Comparison of ENCODE assay signal across 8 cellular contexts in the genomic region with DNA sequence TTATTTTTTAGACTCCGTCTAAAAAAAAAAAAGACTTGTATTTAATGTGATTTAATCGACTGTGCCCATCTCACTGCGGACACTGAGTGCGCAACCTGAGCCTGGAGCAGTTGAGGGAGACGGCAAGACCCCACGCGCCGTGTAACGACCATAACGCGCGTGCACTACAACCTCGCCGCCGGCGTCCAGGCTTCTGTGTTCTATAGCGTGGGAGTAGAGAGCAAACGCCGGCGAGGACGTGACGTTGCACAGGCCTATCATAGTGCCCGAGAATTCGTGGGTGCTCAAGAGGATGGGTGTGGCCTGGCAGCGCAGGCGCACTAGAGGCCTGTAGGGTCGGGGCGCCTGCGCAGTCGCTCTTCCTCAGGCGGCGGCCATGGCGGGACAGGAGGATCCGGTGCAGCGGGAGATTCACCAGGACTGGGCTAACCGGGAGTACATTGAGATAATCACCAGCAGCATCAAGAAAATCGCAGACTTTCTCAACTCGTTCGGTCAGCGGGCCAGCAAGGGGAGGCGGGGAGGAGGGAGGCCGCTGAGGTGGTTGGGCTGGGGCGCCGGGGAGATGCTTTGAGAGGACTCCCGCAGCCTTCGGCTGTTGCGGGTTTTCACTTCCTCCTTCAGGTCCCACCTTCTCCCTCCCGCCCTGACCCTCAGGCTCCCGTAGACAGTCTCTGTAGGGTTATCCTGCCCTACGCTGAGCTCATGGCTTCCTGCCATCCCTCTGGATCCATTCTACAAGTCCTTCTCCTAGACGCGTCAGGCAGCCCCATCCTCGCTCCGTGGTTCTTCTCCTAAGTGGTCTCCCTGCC. TPM values are rescaled to one million over a fixed set of nuclear protein-coding genes. Genes with fewer than 3 reads are reported as not detected.
A peak's percentile ranks its signal among the peaks of the same experiment; 100 is the strongest.
DNase-seq lines count a peak whose midpoint lies in the region; ATAC-seq and TF ChIP-seq lines count a peak whose summit lies in the region.

A gene (plus strand): TSS at position 350 of the 812 bp plus-strand sequence. CDS start 27 bp downstream, at position 377.

- H3F3A ChIP-seq in OCI-LY1 (ENCODE audit: insufficient read depth, low read length): no peaks in the 10 kb centered on the region

- H3K9me3 ChIP-seq in HUES64 (ENCODE audit: insufficient read depth, low read depth, low read length) (no peaks in the 10 kb centered on the region), OCI-LY1 (ENCODE audit: low read length) (no peaks in the 10 kb centered on the region)

- H4K20me1 ChIP-seq in OCI-LY1 (ENCODE audit: insufficient read depth, low read length): no peaks in the 10 kb centered on the region

- intact Hi-C loops in Calu3 (cut with micrococcal nuclease; ENCODE audit: unreplicated experiment): no loop called here

- H3K27me3 Mint-ChIP-seq in Calu3 (ENCODE audit: unreplicated experiment) (no peaks in the 10 kb centered on the region), endothelial cell (ENCODE audit: unreplicated experiment) (peaks cover 9% of the 10 kb centered on the region), mesothelial cell of epicardium (ENCODE audit: low read depth) (peaks cover 3% of the 10 kb centered on the region)

- no peak for TF ChIP-seq CTCF in Calu3 (IDR thresholded peaks at IDR 0.05; ENCODE audit: unreplicated experiment)
- no peak for TF ChIP-seq CTCF in OCI-LY1 (IDR thresholded peaks at IDR 0.05; ENCODE audit: low read length)
- TF ChIP-seq CTCF in endothelial cell (IDR thresholded peaks at IDR 0.05; ENCODE audit: unreplicated experiment): no peak
- TF ChIP-seq CTCF in mesothelial cell of epicardium (IDR thresholded peaks at IDR 0.05; ENCODE audit: unreplicated experiment): no peak

- no peaks in the 10 kb centered on the region for H3K9me2 ChIP-seq in OCI-LY1 (ENCODE audit: low read depth, low read length)

- H3K79me2 ChIP-seq in OCI-LY1 (ENCODE audit: insufficient read depth, low read length): peaks cover 45% of the 10 kb centered on the region

- ATAC-seq in GM21447 (IDR thresholded peaks at IDR 0.05; ENCODE audit: unreplicated experiment): peak; percentile 95

- H3K4me3 ChIP-seq in HUES64 (ENCODE audit: low read length) (peak within 1 kb of the TSS; percentile 91), OCI-LY1 (ENCODE audit: low read depth, low read length, poor library complexity, severe bottlenecking) (peak within 1 kb of the TSS; percentile 91)

- H2AFZ ChIP-seq in OCI-LY1 (ENCODE audit: low read length): no peak within 1 kb of the TSS

- peak within 1 kb of the TSS; percentile 81 for H3K4me2 ChIP-seq in OCI-LY1 (ENCODE audit: low read length)

- H3K9me3 Mint-ChIP-seq in Calu3 (ENCODE audit: low read depth, unreplicated experiment): no peaks in the 10 kb centered on the region
- H3K9me3 Mint-ChIP-seq in endothelial cell (ENCODE audit: unreplicated experiment): no peaks in the 10 kb centered on the region
- no peaks in the 10 kb centered on the region for H3K9me3 Mint-ChIP-seq in mesothelial cell of epicardium

- H3K27ac ChIP-seq in HUES64 (ENCODE audit: low read depth, low read length): peak within 1 kb of the TSS; percentile 60
- H3K27ac ChIP-seq in OCI-LY1 (ENCODE audit: low read depth, low read length, poor library complexity, severe bottlenecking): peak within 1 kb of the TSS; percentile 42

- H3K4me1 Mint-ChIP-seq in Calu3 (ENCODE audit: low read depth, unreplicated experiment) (no peaks in the 10 kb centered on the region), endothelial cell (ENCODE audit: unreplicated experiment) (peaks cover 12% of the 10 kb centered on the region), mesothelial cell of epicardium (peaks cover 11% of the 10 kb centered on the region)

- H3K27ac Mint-ChIP-seq in Calu3 (ENCODE audit: unreplicated experiment) (peak within 1 kb of the TSS; percentile 95), endothelial cell (ENCODE audit: unreplicated experiment) (peak within 1 kb of the TSS; percentile 99), mesothelial cell of epicardium (peak within 1 kb of the TSS; percentile 94)

- H3K4me3 Mint-ChIP-seq in Calu3 (ENCODE audit: low read depth, unreplicated experiment) (peak within 1 kb of the TSS; percentile 99), endothelial cell (ENCODE audit: unreplicated experiment) (peak within 1 kb of the TSS; percentile 99), mesothelial cell of epicardium (peak within 1 kb of the TSS; percentile 94)

- H3K27me3 ChIP-seq in HUES64 (ENCODE audit: insufficient read depth, low read length) (no peaks in the 10 kb centered on the region), OCI-LY1 (ENCODE audit: insufficient read depth, low read length) (no peaks in the 10 kb centered on the region)

- H3K36me3 Mint-ChIP-seq in Calu3 (ENCODE audit: insufficient read depth, unreplicated experiment) (peaks cover 25% of the 10 kb centered on the region), endothelial cell (ENCODE audit: low read depth, unreplicated experiment) (peaks cover 15% of the 10 kb centered on the region), mesothelial cell of epicardium (peaks cover 4% of the 10 kb centered on the region)

- 2% methylated on average over 53 of the region's 54 CpGs for WGBS in HUES64

- CTCF ChIA-PET in Calu3 (lab: Charles Lee): no interaction called here

- BruUV-seq in Calu3 (replicated peaks; lab: Mats Ljungman, UMichigan): no TSS peak

- H3K9ac ChIP-seq in HUES64 (ENCODE audit: low read depth, low read length) (peak within 1 kb of the TSS; percentile 85), OCI-LY1 (ENCODE audit: low read length) (peak within 1 kb of the TSS; percentile 91)

- DNase-seq in Calu3 (peak; percentile 87), endothelial cell (ENCODE audit: low spot score) (peak; percentile 88), mesothelial cell of epicardium (ENCODE audit: low spot score in 2 of 2, unreplicated experiment in 2 of 2) (peak; percentile 88)
- DNase-seq in activated CD8-positive, alpha-beta memory T cell treated with anti-CD3 and anti-CD28 coated beads, Interleukin-2, amount 50 U/mL, for 4 hours: peak; percentile 93
- DNase-seq in stimulated activated CD8-positive, alpha-beta memory T cell treated with anti-CD3 and anti-CD28 coated beads, Interleukin-15, amount 100 ng/mL, for 48 hours (ENCODE audit: low read depth in 2 of 2): peak; percentile 90 to 92

- H3K36me3 ChIP-seq in HUES64 (ENCODE audit: insufficient read depth, low read length): peaks cover 14% of the 10 kb centered on the region
- peaks cover 33% of the 10 kb centered on the region; the same call in 1 of the 2 replicates for H3K36me3 ChIP-seq in OCI-LY1 (ENCODE audit: insufficient read depth, low read length)

- H3K4me1 ChIP-seq in HUES64 (ENCODE audit: insufficient read depth, low read length) (peaks cover 6% of the 10 kb centered on the region), OCI-LY1 (ENCODE audit: insufficient read depth, low read length, severe bottlenecking) (peaks cover 24% of the 10 kb centered on the region)

RNA-seq across cellular contexts. Expression of the gene that starts here (rescaled TPM):
- total RNA-seq in Calu3 (2022): 120 and 126 TPM in 2 replicates
- polyA plus RNA-seq in HUES64 (2013, experiment 1 of 2): 128 TPM
- 136 TPM for polyA plus RNA-seq in HUES64 (2013, experiment 2 of 2)
- 203 TPM for total RNA-seq in endothelial cell (ENCODE audit: unreplicated experiment)
- 120 to 126 TPM (median 121 TPM) in 3 replicates for total RNA-seq in mesothelial cell of epicardium

Comparison
In these comparisons a context has a peak if more than half of its experiments do, and no peak if none do; other contexts are left out.
1. Peak in every context shown above with its lines: DNase-seq, ATAC-seq, H3K4me3 ChIP-seq and H3K27ac ChIP-seq.